Comparison of ENCODE assay signal across 22 cellular contexts in the genomic region with DNA sequence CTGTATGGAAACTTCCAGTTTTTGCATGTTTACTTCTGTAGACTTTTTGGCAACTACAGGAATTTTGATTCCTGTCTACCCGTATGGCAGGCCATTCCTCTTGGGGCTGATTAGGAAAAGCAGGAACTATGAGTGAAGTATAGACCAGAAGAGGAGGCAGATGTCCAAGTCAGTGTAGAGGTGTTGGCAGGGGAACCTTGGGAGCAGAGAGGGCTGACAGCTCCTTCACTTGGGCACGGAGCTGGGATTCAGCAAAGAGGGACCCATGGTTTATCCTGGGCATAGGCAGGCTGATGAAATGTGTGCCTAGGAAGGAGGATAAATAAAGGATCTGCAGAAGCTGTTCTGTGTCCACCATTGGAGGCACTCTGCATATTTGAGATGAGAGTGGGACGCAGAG. TPM values are rescaled to one million over a fixed set of nuclear protein-coding genes. Genes with fewer than 3 reads are reported as not detected.
DNase-seq lines count a peak whose midpoint lies in the region; ATAC-seq and TF ChIP-seq lines count a peak whose summit lies in the region.
"Had no signal": no experiment of that assay in that cellular context is flagged by ENCODE, and none has a peak within 500 bp of the region (broad histone marks: within the 10 kb centered on the region; RNA-seq: fewer than 3 reads in every experiment).

No MANE protein-coding gene starts in this region.

- H3K36me3 ChIP-seq in right atrium auricular region (peaks cover 97% of the 10 kb centered on the region), psoas muscle (ENCODE audit: insufficient read depth in 1 of 2, low read depth in 1 of 2) (peaks cover 2 to 85% of the 10 kb centered on the region in 2 donors)

- H3K27me3 ChIP-seq in right atrium auricular region (no peaks in the 10 kb centered on the region), psoas muscle (ENCODE audit: insufficient read depth in 3 of 3, low read length in 2 of 3) (no peaks in the 10 kb centered on the region)
- H3K27me3 ChIP-seq: Peyer's patch, SJSA1 had no signal

- TF ChIP-seq CTCF in right atrium auricular region (IDR thresholded peaks at IDR 0.05) (no peak), nephron (IDR thresholded peaks at IDR 0.05; ENCODE audit: unreplicated experiment in 3 of 3) (no peak), psoas muscle (IDR thresholded peaks at IDR 0.05) (no peak)

- intact Hi-C loops in left cardiac atrium (cut with DNase I) (no loop called here), psoas muscle (cut with DNase I) (no loop called here)

- H3K9me3 Mint-ChIP-seq in nephron, result no peaks in the 10 kb centered on the region
- H3K9me3 Mint-ChIP-seq: CD14-positive monocyte had no signal

- H3K4me3 Mint-ChIP-seq in T-helper 17 cell (no peak overlapping the region), nephron (no peak overlapping the region)
- H3K4me3 Mint-ChIP-seq: CD14-positive monocyte had no signal

- H3K27ac ChIP-seq in right atrium auricular region (no peak overlapping the region), psoas muscle (no peak overlapping the region)
- H3K27ac ChIP-seq: Peyer's patch, SJSA1 had no signal

- H3K27ac Mint-ChIP-seq in T-helper 17 cell (peak overlapping the region; percentile 62), nephron (peak overlapping the region; percentile 10 to 47 (median 41))
- H3K27ac Mint-ChIP-seq: CD14-positive monocyte had no signal

- H3K27me3 Mint-ChIP-seq in T-helper 17 cell (no peaks in the 10 kb centered on the region), nephron (ENCODE audit: low read depth) (no peaks in the 10 kb centered on the region)

- peaks cover 2% of the 10 kb centered on the region for H3K36me3 Mint-ChIP-seq in T-helper 17 cell (ENCODE audit: low read depth)
- peaks cover 73% of the 10 kb centered on the region for H3K36me3 Mint-ChIP-seq in nephron (ENCODE audit: low read depth)
- H3K36me3 Mint-ChIP-seq: CD14-positive monocyte had no signal

- H3K4me1 ChIP-seq in right atrium auricular region (peaks cover 0 to 13% of the 10 kb centered on the region in 2 donors), psoas muscle (peaks cover 24% of the 10 kb centered on the region)
- H3K4me1 ChIP-seq: SJSA1 had no signal

- ATAC-seq in left cardiac atrium (peak in 1 of 2 donors; percentile 51), T-helper 17 cell (no peak), psoas muscle (no peak)

- 70 to 86% (median 78%) methylated on average over 3 of the region's 3 CpGs for WGBS in psoas muscle, 3 donors

- H3K4me1 Mint-ChIP-seq in T-helper 17 cell, result peaks cover 5% of the 10 kb centered on the region
- peaks cover 15% of the 10 kb centered on the region for H3K4me1 Mint-ChIP-seq in nephron
- H3K4me1 Mint-ChIP-seq: CD14-positive monocyte had no signal

- DNase-seq in left cardiac atrium (peak; percentile 7), right atrium auricular region (ENCODE audit: low spot score) (no peak), T-helper 17 cell (no peak), cerebellar cortex (ENCODE audit: low spot score) (no peak), psoas muscle (no peak)
- DNase-seq in stimulated activated naive CD4-positive, alpha-beta T cell (lab: John Stamatoyannopoulos, UW), result no peak
- DNase-seq in activated CD4-positive, alpha-beta T cell treated with anti-CD3 and anti-CD28 coated beads for 48 hours, result no peak
- DNase-seq: DMS79, Karpas-422, MV-4-11, NCI-H1105 treated with DMSO at 0.1 percent for 48 hours, NCI-H2081, NCI-H2171, NCI-H345, NCI-H526, Peyer's patch had no signal

- no peaks in the 10 kb centered on the region for H3K9me3 ChIP-seq in right atrium auricular region
- no peaks in the 10 kb centered on the region for H3K9me3 ChIP-seq in T-helper 17 cell (ENCODE audit: control insufficient read depth, low read length, poor library complexity, severe bottlenecking)
- H3K9me3 ChIP-seq in psoas muscle, result no peaks in the 10 kb centered on the region
- H3K9me3 ChIP-seq: Peyer's patch, SJSA1 had no signal

- H3K4me3 ChIP-seq in right atrium auricular region (no peak overlapping the region), psoas muscle (no peak overlapping the region)
- H3K4me3 ChIP-seq: Peyer's patch, SJSA1 had no signal

RNA-seq across cellular contexts. Expression of a gene that starts 33.1 kb away (rescaled TPM):
- total RNA-seq in left cardiac atrium (not detected), right atrium auricular region (not detected), T-helper 17 cell (not detected), psoas muscle (not detected)
- under 1 TPM; 0.17 to 0.23 (median 0.17) TPM for polyA plus RNA-seq in psoas muscle
- total RNA-seq: A172, M059J, OCI-LY7, SJSA1 had no signal
- polyA plus RNA-seq: CD14-positive monocyte had no signal

RNA-seq across cellular contexts. Expression of a gene that starts 39.0 kb away (rescaled TPM):
- total RNA-seq in left cardiac atrium (100 to 1,000 TPM; 108 to 159 TPM), right atrium auricular region (100 to 1,000 TPM; 102 to 105 TPM), T-helper 17 cell (1 to 10 TPM; 1.8 to 2.6 TPM), psoas muscle (10 to 100 TPM; 27.7 to 45.8 (median 34.2) TPM)
- 10 to 100 TPM; 12.6 to 19.2 (median 12.7) TPM for polyA plus RNA-seq in psoas muscle
- polyA plus RNA-seq: CD14-positive monocyte had no signal

Comparison
In these comparisons a context has a peak if more than half of its experiments do, and no peak if none do; other contexts are left out.
1. RNA of a gene that starts 39.0 kb away (total RNA-seq): 108 to 159 TPM in left cardiac atrium, 102 to 105 TPM in right atrium auricular region and 27.7 to 45.8 TPM in psoas muscle; 1.8 to 2.6 TPM in T-helper 17 cell; every median in the first group is over 4 times any median in the second.